1 cellular context compared by ENCODE assay signal in the genomic region with DNA sequence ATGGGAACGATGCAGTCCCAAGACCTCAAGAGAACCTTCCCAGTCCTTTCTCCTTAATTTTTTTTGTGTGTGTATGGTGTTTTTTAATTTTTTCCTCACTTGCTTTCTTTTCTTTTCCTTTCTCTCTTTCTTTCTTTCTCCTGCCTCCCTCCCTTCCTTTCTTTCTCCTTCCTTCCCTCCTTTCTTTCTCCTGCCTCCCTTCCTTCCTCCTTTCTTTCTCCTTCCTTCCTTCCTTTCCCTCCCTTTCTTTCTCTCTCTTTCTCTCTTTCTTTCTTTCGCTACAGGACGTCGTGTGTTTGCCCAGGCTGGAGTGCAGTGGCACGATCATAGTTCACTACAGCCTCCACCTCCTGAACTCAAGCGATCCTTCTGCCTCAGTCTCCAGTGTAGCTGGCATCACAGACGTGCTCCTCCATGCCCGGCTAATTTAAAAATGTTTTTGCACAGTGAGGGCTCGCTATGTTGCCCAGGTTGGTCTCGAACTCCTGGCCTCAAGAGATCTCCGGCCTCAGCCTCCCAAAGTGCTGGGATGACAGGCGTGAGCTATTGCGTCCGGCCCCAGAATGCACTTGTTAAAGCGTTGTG.
TF ChIP-seq lines count a peak whose summit lies in the region.

No MANE protein-coding gene starts in this region.

TF ChIP-seq in HepG2, 621 proteins besides CTCF, POLR2A, EP300 and RAD21:
- TF ChIP-seq RBM39 (IDR thresholded peaks at IDR 0.05; ENCODE audit: low read depth, low read length, poor library complexity, severe bottlenecking) (no peak), RORA (CRISPR knock-in tag; IDR thresholded peaks at IDR 0.05) (no peak), ZNF644 (CRISPR knock-in tag; IDR thresholded peaks at IDR 0.05; ENCODE audit: low read depth) (no peak), SNAPC2 (CRISPR knock-in tag; IDR thresholded peaks at IDR 0.05) (no peak), NFE2L2 (IDR thresholded peaks at IDR 0.05; ENCODE audit: low read length) (no peak), HDAC2 (CRISPR knock-in tag; IDR thresholded peaks at IDR 0.05) (no peak), ZNF629 (CRISPR knock-in tag; conservative IDR thresholded peaks at IDR 0.05) (no peak), YY1 (IDR thresholded peaks at IDR 0.05; ENCODE audit: insufficient read depth, insufficient replicate concordance, low read depth, low read length) (no peak), CHD4 (IDR thresholded peaks at IDR 0.05; ENCODE audit: borderline replicate concordance, low read length) (peak; percentile 46; the same call in 1 of the 2 replicates), SMYD3 (CRISPR knock-in tag; IDR thresholded peaks at IDR 0.05) (no peak), SP1 (IDR thresholded peaks at IDR 0.05) (no peak), SP1 (CRISPR knock-in tag; IDR thresholded peaks at IDR 0.05) (no peak), TRIM24 (CRISPR knock-in tag; IDR thresholded peaks at IDR 0.05) (no peak), ELF3 (CRISPR knock-in tag; IDR thresholded peaks at IDR 0.05) (0 out of 2 replicates have a peak, but pooled peaks have one; percentile 4), ZEB1 (IDR thresholded peaks at IDR 0.05; ENCODE audit: insufficient replicate concordance, low read depth) (no peak), ZNF562 (CRISPR knock-in tag; IDR thresholded peaks at IDR 0.05; ENCODE audit: borderline replicate concordance) (no peak), ZNF296 (CRISPR knock-in tag; conservative IDR thresholded peaks at IDR 0.05) (no peak), ZNF570 (CRISPR knock-in tag; IDR thresholded peaks at IDR 0.05; ENCODE audit: borderline replicate concordance) (no peak), DPF2 (CRISPR knock-in tag; IDR thresholded peaks at IDR 0.05; ENCODE audit: borderline replicate concordance, low read depth) (no peak), ZSCAN31 (CRISPR knock-in tag; IDR thresholded peaks at IDR 0.05; ENCODE audit: low read depth) (no peak), AGO2 (optimal IDR thresholded peaks at IDR 0.05; ENCODE audit: low read depth, low read length) (no peak), ZNF232 (CRISPR knock-in tag; IDR thresholded peaks at IDR 0.05; ENCODE audit: borderline replicate concordance) (no peak), ZNF709 (CRISPR knock-in tag; IDR thresholded peaks at IDR 0.05) (no peak), ZSCAN30 (CRISPR knock-in tag; IDR thresholded peaks at IDR 0.05) (no peak), ISL2 (CRISPR knock-in tag; IDR thresholded peaks at IDR 0.05) (no peak), ZNF761 (CRISPR knock-in tag; conservative IDR thresholded peaks at IDR 0.05) (no peak), ZBTB21 (CRISPR knock-in tag; IDR thresholded peaks at IDR 0.05) (no peak)
- TF ChIP-seq, protein P1, sequence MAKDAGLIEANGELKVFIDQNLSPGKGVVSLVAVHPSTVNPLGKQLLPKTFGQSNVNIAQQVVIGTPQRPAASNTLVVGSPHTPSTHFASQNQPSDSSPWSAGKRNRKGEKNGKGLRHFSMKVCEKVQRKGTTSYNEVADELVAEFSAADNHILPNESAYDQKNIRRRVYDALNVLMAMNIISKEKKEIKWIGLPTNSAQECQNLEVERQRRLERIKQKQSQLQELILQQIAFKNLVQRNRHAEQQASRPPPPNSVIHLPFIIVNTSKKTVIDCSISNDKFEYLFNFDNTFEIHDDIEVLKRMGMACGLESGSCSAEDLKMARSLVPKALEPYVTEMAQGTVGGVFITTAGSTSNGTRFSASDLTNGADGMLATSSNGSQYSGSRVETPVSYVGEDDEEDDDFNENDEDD (CRISPR knock-in tag; IDR thresholded peaks at IDR 0.05; ENCODE audit: borderline replicate concordance) = no peak
- TF ChIP-seq, protein P2, sequence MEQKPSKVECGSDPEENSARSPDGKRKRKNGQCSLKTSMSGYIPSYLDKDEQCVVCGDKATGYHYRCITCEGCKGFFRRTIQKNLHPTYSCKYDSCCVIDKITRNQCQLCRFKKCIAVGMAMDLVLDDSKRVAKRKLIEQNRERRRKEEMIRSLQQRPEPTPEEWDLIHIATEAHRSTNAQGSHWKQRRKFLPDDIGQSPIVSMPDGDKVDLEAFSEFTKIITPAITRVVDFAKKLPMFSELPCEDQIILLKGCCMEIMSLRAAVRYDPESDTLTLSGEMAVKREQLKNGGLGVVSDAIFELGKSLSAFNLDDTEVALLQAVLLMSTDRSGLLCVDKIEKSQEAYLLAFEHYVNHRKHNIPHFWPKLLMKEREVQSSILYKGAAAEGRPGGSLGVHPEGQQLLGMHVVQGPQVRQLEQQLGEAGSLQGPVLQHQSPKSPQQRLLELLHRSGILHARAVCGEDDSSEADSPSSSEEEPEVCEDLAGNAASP (CRISPR knock-in tag; IDR thresholded peaks at IDR 0.05; ENCODE audit: borderline replicate concordance) = no peak
- TF ChIP-seq, protein P3, sequence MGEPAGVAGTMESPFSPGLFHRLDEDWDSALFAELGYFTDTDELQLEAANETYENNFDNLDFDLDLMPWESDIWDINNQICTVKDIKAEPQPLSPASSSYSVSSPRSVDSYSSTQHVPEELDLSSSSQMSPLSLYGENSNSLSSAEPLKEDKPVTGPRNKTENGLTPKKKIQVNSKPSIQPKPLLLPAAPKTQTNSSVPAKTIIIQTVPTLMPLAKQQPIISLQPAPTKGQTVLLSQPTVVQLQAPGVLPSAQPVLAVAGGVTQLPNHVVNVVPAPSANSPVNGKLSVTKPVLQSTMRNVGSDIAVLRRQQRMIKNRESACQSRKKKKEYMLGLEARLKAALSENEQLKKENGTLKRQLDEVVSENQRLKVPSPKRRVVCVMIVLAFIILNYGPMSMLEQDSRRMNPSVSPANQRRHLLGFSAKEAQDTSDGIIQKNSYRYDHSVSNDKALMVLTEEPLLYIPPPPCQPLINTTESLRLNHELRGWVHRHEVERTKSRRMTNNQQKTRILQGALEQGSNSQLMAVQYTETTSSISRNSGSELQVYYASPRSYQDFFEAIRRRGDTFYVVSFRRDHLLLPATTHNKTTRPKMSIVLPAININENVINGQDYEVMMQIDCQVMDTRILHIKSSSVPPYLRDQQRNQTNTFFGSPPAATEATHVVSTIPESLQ (CRISPR knock-in tag; conservative IDR thresholded peaks at IDR 0.05) = no peak
- TF ChIP-seq, protein P4, sequence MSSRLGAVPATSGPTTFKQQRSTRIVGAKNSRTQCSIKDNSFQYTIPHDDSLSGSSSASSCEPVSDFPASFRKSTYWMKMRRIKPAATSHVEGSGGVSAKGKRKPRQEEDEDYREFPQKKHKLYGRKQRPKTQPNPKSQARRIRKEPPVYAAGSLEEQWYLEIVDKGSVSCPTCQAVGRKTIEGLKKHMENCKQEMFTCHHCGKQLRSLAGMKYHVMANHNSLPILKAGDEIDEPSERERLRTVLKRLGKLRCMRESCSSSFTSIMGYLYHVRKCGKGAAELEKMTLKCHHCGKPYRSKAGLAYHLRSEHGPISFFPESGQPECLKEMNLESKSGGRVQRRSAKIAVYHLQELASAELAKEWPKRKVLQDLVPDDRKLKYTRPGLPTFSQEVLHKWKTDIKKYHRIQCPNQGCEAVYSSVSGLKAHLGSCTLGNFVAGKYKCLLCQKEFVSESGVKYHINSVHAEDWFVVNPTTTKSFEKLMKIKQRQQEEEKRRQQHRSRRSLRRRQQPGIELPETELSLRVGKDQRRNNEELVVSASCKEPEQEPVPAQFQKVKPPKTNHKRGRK (CRISPR knock-in tag; IDR thresholded peaks at IDR 0.05) = peak; percentile 96
- TF ChIP-seq, protein P5, sequence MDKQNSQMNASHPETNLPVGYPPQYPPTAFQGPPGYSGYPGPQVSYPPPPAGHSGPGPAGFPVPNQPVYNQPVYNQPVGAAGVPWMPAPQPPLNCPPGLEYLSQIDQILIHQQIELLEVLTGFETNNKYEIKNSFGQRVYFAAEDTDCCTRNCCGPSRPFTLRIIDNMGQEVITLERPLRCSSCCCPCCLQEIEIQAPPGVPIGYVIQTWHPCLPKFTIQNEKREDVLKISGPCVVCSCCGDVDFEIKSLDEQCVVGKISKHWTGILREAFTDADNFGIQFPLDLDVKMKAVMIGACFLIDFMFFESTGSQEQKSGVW (CRISPR knock-in tag; IDR thresholded peaks at IDR 0.05; ENCODE audit: borderline replicate concordance) = no peak
- TF ChIP-seq, protein P6, sequence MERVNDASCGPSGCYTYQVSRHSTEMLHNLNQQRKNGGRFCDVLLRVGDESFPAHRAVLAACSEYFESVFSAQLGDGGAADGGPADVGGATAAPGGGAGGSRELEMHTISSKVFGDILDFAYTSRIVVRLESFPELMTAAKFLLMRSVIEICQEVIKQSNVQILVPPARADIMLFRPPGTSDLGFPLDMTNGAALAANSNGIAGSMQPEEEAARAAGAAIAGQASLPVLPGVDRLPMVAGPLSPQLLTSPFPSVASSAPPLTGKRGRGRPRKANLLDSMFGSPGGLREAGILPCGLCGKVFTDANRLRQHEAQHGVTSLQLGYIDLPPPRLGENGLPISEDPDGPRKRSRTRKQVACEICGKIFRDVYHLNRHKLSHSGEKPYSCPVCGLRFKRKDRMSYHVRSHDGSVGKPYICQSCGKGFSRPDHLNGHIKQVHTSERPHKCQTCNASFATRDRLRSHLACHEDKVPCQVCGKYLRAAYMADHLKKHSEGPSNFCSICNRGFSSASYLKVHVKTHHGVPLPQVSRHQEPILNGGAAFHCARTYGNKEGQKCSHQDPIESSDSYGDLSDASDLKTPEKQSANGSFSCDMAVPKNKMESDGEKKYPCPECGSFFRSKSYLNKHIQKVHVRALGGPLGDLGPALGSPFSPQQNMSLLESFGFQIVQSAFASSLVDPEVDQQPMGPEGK (CRISPR knock-in tag; IDR thresholded peaks at IDR 0.05) = no peak
- TF ChIP-seq, protein P7, sequence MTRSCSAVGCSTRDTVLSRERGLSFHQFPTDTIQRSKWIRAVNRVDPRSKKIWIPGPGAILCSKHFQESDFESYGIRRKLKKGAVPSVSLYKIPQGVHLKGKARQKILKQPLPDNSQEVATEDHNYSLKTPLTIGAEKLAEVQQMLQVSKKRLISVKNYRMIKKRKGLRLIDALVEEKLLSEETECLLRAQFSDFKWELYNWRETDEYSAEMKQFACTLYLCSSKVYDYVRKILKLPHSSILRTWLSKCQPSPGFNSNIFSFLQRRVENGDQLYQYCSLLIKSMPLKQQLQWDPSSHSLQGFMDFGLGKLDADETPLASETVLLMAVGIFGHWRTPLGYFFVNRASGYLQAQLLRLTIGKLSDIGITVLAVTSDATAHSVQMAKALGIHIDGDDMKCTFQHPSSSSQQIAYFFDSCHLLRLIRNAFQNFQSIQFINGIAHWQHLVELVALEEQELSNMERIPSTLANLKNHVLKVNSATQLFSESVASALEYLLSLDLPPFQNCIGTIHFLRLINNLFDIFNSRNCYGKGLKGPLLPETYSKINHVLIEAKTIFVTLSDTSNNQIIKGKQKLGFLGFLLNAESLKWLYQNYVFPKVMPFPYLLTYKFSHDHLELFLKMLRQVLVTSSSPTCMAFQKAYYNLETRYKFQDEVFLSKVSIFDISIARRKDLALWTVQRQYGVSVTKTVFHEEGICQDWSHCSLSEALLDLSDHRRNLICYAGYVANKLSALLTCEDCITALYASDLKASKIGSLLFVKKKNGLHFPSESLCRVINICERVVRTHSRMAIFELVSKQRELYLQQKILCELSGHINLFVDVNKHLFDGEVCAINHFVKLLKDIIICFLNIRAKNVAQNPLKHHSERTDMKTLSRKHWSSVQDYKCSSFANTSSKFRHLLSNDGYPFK (CRISPR knock-in tag; IDR thresholded peaks at IDR 0.05; ENCODE audit: borderline replicate concordance) = 0 out of 2 replicates have a peak, but pooled peaks have one; percentile 30
